In genomic region chr6:28885149-28885738, GRCh38 we compare ENCODE assay signal across 16 cellular contexts.
DNase-seq lines count a peak whose midpoint lies in the region; ATAC-seq and TF ChIP-seq lines count a peak whose summit lies in the region.
"Had no signal": no experiment of that assay in that cellular context is flagged by ENCODE, and none has a peak within 500 bp of the region (broad histone marks: within the 10 kb centered on the region; RNA-seq: fewer than 3 reads in every experiment).

No MANE protein-coding gene starts in this region.

- H2AFZ ChIP-seq in DND-41 (ENCODE audit: low read depth, low read length), result no peak overlapping the region

- no peak for TF ChIP-seq CTCF in DND-41 (IDR thresholded peaks at IDR 0.05; ENCODE audit: borderline replicate concordance, extremely low read depth, low read length, poor library complexity, severe bottlenecking)

- peaks cover 29% of the 10 kb centered on the region for H3K4me1 ChIP-seq in DND-41 (ENCODE audit: insufficient read depth, low read length)

- DNase-seq in NCI-H2227 (lab: John Stamatoyannopoulos, UW; ENCODE audit: unreplicated experiment) (peak; percentile 36), NCI-H2227 treated with DMSO at 0.1 percent for 48 hours (lab: John Stamatoyannopoulos, UW) (no peak), DND-41 (no peak), T1000 (lab: John Stamatoyannopoulos, UW) (peak; percentile 49), left kidney (ENCODE audit: low read depth, low spot score) (peak; percentile 50), kidney tubule cell (ENCODE audit: low spot score) (no peak), NCI-H446 (lab: John Stamatoyannopoulos, UW) (no peak)
- DNase-seq: amniotic stem cell, COR-L47, GOT3, hypothalamus, NCI-H1436, NCI-H774 had no signal

- peaks cover 3% of the 10 kb centered on the region for H3K27me3 ChIP-seq in DND-41 (ENCODE audit: insufficient read depth, low read length, poor library complexity)

- H3K79me2 ChIP-seq in DND-41 (ENCODE audit: insufficient read depth, low read length), result no peaks in the 10 kb centered on the region

- TF ChIP-seq POLR2A in GM18505 (IDR thresholded peaks at IDR 0.05; ENCODE audit: borderline replicate concordance, extremely low read depth, insufficient read depth, insufficient read length), result no peak

- H3K4me2 ChIP-seq in DND-41 (ENCODE audit: insufficient read depth, low read length), result peak overlapping the region; percentile 58

- H3K9me3 ChIP-seq in DND-41 (ENCODE audit: insufficient read depth, low read length, severe bottlenecking), result no peaks in the 10 kb centered on the region

- H3K27ac ChIP-seq in DND-41 (ENCODE audit: low read length), result 0 out of 2 replicates have a peak overlapping the region, but pooled peaks have one; percentile 54
- H3K27ac ChIP-seq: coronary artery had no signal

- ATAC-seq in DND-41 (ENCODE audit: insufficient read depth, low read depth) (no peak), GM18505 (IDR thresholded peaks at IDR 0.05; ENCODE audit: unreplicated experiment) (no peak)
- ATAC-seq: K562 had no signal

- H3K36me3 ChIP-seq in DND-41 (ENCODE audit: insufficient read depth, low read length), result no peaks in the 10 kb centered on the region

- peak overlapping the region in 1 of 2 experiments; percentile 35; a peak in 2 of 4 replicates for H3K4me3 ChIP-seq in DND-41 (ENCODE audit: low read depth in 1 of 2, low read length in 2 of 2)
- H3K4me3 ChIP-seq: coronary artery, K562 had no signal

- no peaks in the 10 kb centered on the region for H4K20me1 ChIP-seq in DND-41 (ENCODE audit: insufficient read depth, low read length)

- 0 out of 2 replicates have a peak overlapping the region, but pooled peaks have one; percentile 25 for H3K9ac ChIP-seq in DND-41 (ENCODE audit: low read depth, low read length)

Comparison
In these comparisons a context has a peak if more than half of its experiments do, and no peak if none do; other contexts are left out.
1. DNase-seq: peak in NCI-H2227 (single experiment), T1000 (single experiment) and left kidney (single experiment); none in NCI-H2227 treated with DMSO at 0.1 percent for 48 hours (single experiment), DND-41 (single experiment), kidney tubule cell (single experiment) and NCI-H446 (0 of 2).